In the genomic region with DNA sequence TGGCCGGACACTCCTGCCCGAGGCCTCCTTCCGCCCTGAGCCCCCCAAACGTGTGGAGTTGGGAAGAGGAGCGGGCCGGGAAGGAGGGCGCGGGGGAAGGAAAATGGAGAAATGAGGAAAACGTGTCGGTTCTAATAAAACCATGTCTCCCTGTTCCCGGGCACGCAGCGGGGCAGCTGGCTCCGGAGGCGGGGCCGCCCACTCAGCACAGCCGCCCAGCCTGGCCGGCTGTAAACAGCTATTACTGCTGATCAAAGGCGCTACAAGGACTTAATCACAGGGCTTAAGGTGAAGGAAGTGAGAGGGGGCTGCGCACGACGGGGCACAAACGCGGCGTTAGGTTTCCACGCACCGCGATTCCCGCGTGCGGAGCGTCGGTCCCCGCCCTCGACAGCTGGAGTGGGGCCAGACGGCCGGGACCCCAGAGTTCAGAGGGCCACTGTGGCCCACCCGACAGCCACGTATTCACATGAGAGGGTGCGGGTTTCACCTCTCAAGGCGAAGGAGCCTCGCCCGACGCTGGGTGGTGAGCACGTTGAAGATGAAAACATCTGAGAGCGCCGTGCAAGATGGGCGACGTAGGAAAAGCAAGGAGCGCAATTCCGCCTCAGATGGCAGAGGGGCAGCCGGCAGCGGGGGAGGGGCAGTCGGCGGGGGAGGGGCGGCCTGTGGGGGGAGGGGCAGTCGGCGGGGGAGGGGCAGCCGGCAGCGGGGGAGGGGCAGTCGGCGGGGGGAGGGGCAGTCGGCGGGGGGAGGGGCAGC, we compare ENCODE assay signal across 11 cellular contexts.
A peak's percentile ranks its signal among the peaks of the same experiment; 100 is the strongest.
DNase-seq lines count a peak whose midpoint lies in the region; ATAC-seq and TF ChIP-seq lines count a peak whose summit lies in the region.
"Had no signal": no experiment of that assay in that cellular context is flagged by ENCODE, and none has a peak within 500 bp of the region (broad histone marks: within the 10 kb centered on the region; RNA-seq: fewer than 3 reads in every experiment).

No MANE protein-coding gene starts in this region.

- H3K4me3 ChIP-seq in coronary artery: no peak overlapping the region
- H3K4me3 ChIP-seq in spleen: no peak overlapping the region
- H3K4me3 ChIP-seq in thyroid gland (replicated peaks in 1 of 3): no peak overlapping the region

- H3K9me3 Mint-ChIP-seq in activated CD4-positive, alpha-beta T cell treated with anti-CD3 and anti-CD28 coated beads for 36 hours (ENCODE audit: low read depth): no peaks in the 10 kb centered on the region

- WGBS in spleen, 5 donors: 74 to 87% (median 84%) methylated on average over 55 to 63 of the region's 64 CpGs
- WGBS in thyroid gland, 2 donors: 86 to 89% methylated on average over 32 to 59 of the region's 64 CpGs

- TF ChIP-seq POLR2A in spleen (IDR thresholded peaks at IDR 0.05) (no peak), thyroid gland (IDR thresholded peaks at IDR 0.05) (no peak)

- DNase-seq in activated CD4-positive, alpha-beta T cell treated with anti-CD3 and anti-CD28 coated beads for 36 hours: no peak
- no peak for DNase-seq in activated CD4-positive, alpha-beta T cell treated with anti-CD3 and anti-CD28 coated beads for 1 hour
- DNase-seq in NCI-H2227 (lab: John Stamatoyannopoulos, UW; ENCODE audit: unreplicated experiment): peak; percentile 70
- peak; percentile 58 for DNase-seq in coronary artery (ENCODE audit: low spot score)
- peak; percentile 64 for DNase-seq in spleen
- no peak for DNase-seq in effector CD4-positive, alpha-beta T cell
- no peak for DNase-seq in thyroid gland
- DNase-seq: NCI-H1694; stimulated activated CD4-positive, alpha-beta T cell treated with anti-CD3 and anti-CD28 coated beads, Interleukin-12 subunit alpha, Interleukin-12 subunit beta, amount 100 ng/mL, for 4 hours had no signal

- TF ChIP-seq CTCF in coronary artery (IDR thresholded peaks at IDR 0.05): no peak
- TF ChIP-seq CTCF in spleen (IDR thresholded peaks at IDR 0.05 in 8 of 11, conservative IDR thresholded peaks at IDR 0.05 in 3 of 11): no peak
- no peak for TF ChIP-seq CTCF in thyroid gland (IDR thresholded peaks at IDR 0.05)

- no peaks in the 10 kb centered on the region for H3K36me3 ChIP-seq in spleen
- H3K36me3 ChIP-seq in thyroid gland: no peaks in the 10 kb centered on the region

- no peak overlapping the region for H3K27ac Mint-ChIP-seq in activated CD4-positive, alpha-beta T cell treated with anti-CD3 and anti-CD28 coated beads for 36 hours
- H3K27ac Mint-ChIP-seq: dendritic cell treated with granulocyte-macrophage colony-stimulating factor and Interleukin-4, amounts not matched to agents 40 ng/mL and 50 ng/mL, for 4 days had no signal

- no peaks in the 10 kb centered on the region for H3K4me1 Mint-ChIP-seq in activated CD4-positive, alpha-beta T cell treated with anti-CD3 and anti-CD28 coated beads for 36 hours

- H3K27ac ChIP-seq in coronary artery: no peak overlapping the region
- H3K27ac ChIP-seq in spleen: peak overlapping the region; percentile 9 to 78 (median 69)
- H3K27ac ChIP-seq in thyroid gland: no peak overlapping the region

- H3K36me3 Mint-ChIP-seq in activated CD4-positive, alpha-beta T cell treated with anti-CD3 and anti-CD28 coated beads for 36 hours (ENCODE audit: low read depth): no peaks in the 10 kb centered on the region

- POLR2A ChIA-PET in activated CD4-positive, alpha-beta T cell treated with anti-CD3 and anti-CD28 coated beads for 36 hours (lab: Charles Lee): no interaction called here

- CTCF ChIA-PET in activated CD4-positive, alpha-beta T cell treated with anti-CD3 and anti-CD28 coated beads for 36 hours (lab: Charles Lee): no interaction called here

- intact Hi-C loops in activated CD4-positive, alpha-beta T cell treated with anti-CD3 and anti-CD28 coated beads for 36 hours (cut with DNase I, micrococcal nuclease): no loop called here
- intact Hi-C loops in spleen (cut with DNase I; ENCODE audit: low total_unique reads) (no loop called here), thyroid gland (cut with DNase I) (no loop called here)

- peaks cover 8% of the 10 kb centered on the region for H3K27me3 Mint-ChIP-seq in activated CD4-positive, alpha-beta T cell treated with anti-CD3 and anti-CD28 coated beads for 36 hours

- no peak for ATAC-seq in activated CD4-positive, alpha-beta T cell treated with anti-CD3 and anti-CD28 coated beads for 36 hours
- ATAC-seq in HG03108 (IDR thresholded peaks at IDR 0.05; ENCODE audit: unreplicated experiment): no peak

- H3K27me3 ChIP-seq in spleen (replicated peaks in 1 of 7) (peaks cover 0 to 36% (median 0%) of the 10 kb centered on the region in 7 donors), thyroid gland (no peaks in the 10 kb centered on the region)

- H3K9me3 ChIP-seq in spleen (peaks cover 0 to 4% (median 0%) of the 10 kb centered on the region in 8 donors), thyroid gland (no peaks in the 10 kb centered on the region)

- peak overlapping the region; percentile 61 for H3K4me3 Mint-ChIP-seq in activated CD4-positive, alpha-beta T cell treated with anti-CD3 and anti-CD28 coated beads for 36 hours
- H3K4me3 Mint-ChIP-seq: dendritic cell treated with granulocyte-macrophage colony-stimulating factor and Interleukin-4, amounts not matched to agents 40 ng/mL and 50 ng/mL, for 4 days had no signal

- peaks cover 0 to 14% (median 2%) of the 10 kb centered on the region in 6 donors for H3K4me1 ChIP-seq in spleen
- H3K4me1 ChIP-seq in thyroid gland: no peaks in the 10 kb centered on the region

Comparison
In these comparisons a context has a peak if more than half of its experiments do, and no peak if none do; other contexts are left out.
1. DNase-seq: peak in NCI-H2227 (single experiment), coronary artery (single experiment) and spleen (single experiment); none in activated CD4-positive, alpha-beta T cell treated with anti-CD3 and anti-CD28 coated beads for 36 hours (single experiment), activated CD4-positive, alpha-beta T cell treated with anti-CD3 and anti-CD28 coated beads for 1 hour (single experiment), effector CD4-positive, alpha-beta T cell (single experiment) and thyroid gland (0 of 2).
2. H3K27ac ChIP-seq: peak in spleen (8 of 8); none in coronary artery (0 of 2) and thyroid gland (0 of 3).